8 cellular contexts compared by ENCODE assay signal in the genomic region with DNA sequence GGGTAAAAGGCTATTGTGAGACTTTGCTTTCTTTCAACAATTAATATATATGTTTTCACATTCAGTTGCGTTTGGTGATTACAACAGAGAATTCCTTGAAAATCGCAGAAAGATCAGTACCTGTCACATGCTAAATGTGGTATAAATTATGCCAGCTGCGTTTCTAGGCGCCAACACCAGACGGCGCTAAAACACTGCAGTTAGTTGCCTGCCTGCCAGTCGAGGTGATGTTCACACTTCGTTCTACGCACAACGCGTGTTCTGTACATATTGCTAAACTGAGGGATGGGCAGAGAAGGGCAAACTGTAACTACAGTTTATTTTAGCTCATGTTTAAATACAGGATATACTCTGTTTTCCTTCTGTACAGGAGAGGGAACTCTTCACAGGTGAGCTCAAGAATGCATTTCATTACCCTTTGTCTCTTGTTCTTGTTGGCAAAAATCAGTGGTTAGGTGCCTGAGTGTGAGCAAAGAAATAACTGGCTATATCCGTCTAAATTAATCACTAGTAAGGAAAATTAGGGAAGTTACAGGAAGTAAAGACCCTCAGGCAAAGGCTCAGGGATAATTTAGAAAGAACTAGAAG.
DNase-seq lines count a peak whose midpoint lies in the region; ATAC-seq and TF ChIP-seq lines count a peak whose summit lies in the region.

No MANE protein-coding gene starts in this region.

- no peaks in the 10 kb centered on the region for H3K36me3 ChIP-seq in PC-3 (ENCODE audit: low read depth, low read length)
- no peaks in the 10 kb centered on the region for H3K36me3 ChIP-seq in right lobe of liver
- H3K36me3 ChIP-seq in transverse colon = no peaks in the 10 kb centered on the region

- H3F3A ChIP-seq in PC-3 (ENCODE audit: low read length, unreplicated experiment) = no peaks in the 10 kb centered on the region

- DNase-seq in SIG-M5 treated with dmso at 0.1 percent for 504 hours (lab: John Stamatoyannopoulos, UW; ENCODE audit: unreplicated experiment) (peak; percentile 1), SIG-M5 (lab: John Stamatoyannopoulos, UW) (no peak), PC-3 (peak; percentile 62), coronary artery (ENCODE audit: low spot score) (no peak), right lobe of liver (peak in 1 of 3 donors; percentile 22), transverse colon (peak; percentile 40)

- in situ Hi-C loops in transverse colon (cut with MboI; ENCODE audit: low pct_ligation_motif_present in 1 of 4, low pct_unique_long_range_greater_than_20kb in 1 of 4, low sequenced_read_pairs in 3 of 4) = no loop called here

- H3K4me1 ChIP-seq in PC-3 (ENCODE audit: insufficient read depth, low read length) (no peaks in the 10 kb centered on the region), right lobe of liver (no peaks in the 10 kb centered on the region), transverse colon (no peaks in the 10 kb centered on the region)

- no peak overlapping the region for H2AFZ ChIP-seq in PC-3 (ENCODE audit: low read length)

- no peak overlapping the region for H3K4me2 ChIP-seq in PC-3 (ENCODE audit: low read length)

- BruUV-seq in PC-3 (replicated peaks; lab: Mats Ljungman, UMichigan) = no TSS peak

- H3K27me3 ChIP-seq in PC-3 (ENCODE audit: low read length) = peaks cover 9% of the 10 kb centered on the region; the same call in 1 of the 2 replicates
- H3K27me3 ChIP-seq in right lobe of liver = no peaks in the 10 kb centered on the region
- H3K27me3 ChIP-seq in transverse colon = no peaks in the 10 kb centered on the region

- H3K9me3 ChIP-seq in PC-3 (ENCODE audit: low read length) (no peaks in the 10 kb centered on the region), right lobe of liver (no peaks in the 10 kb centered on the region), transverse colon (no peaks in the 10 kb centered on the region)

- TF ChIP-seq EP300 in transverse colon (IDR thresholded peaks at IDR 0.05; ENCODE audit: low read depth) = no peak

- intact Hi-C loops in PC-3 (cut with micrococcal nuclease) (no loop called here), right lobe of liver (cut with DNase I) (no loop called here), transverse colon (cut with DNase I; ENCODE audit: low total_unique reads) (no loop called here)

- H3K27ac ChIP-seq in PC-3 (ENCODE audit: low read length) (no peak overlapping the region), coronary artery (no peak overlapping the region), right lobe of liver (no peak overlapping the region), transverse colon (no peak overlapping the region)

- TF ChIP-seq POLR2A in right lobe of liver (IDR thresholded peaks at IDR 0.05) (no peak), transverse colon (IDR thresholded peaks at IDR 0.05) (no peak)

- H3K9ac ChIP-seq in PC-3 (ENCODE audit: low read length) = no peak overlapping the region

- ATAC-seq in HG02870 (IDR thresholded peaks at IDR 0.05; ENCODE audit: unreplicated experiment) (peak; percentile 58), PC-3 (no peak; the same call in 1 of the 2 replicates), right lobe of liver (peak in 3 of 4 donors; percentile 51 to 61 (median 59)), HG02973 (IDR thresholded peaks at IDR 0.05; ENCODE audit: unreplicated experiment) (no peak)

- H3K9me2 ChIP-seq in PC-3 (replicated peaks; ENCODE audit: low read length) = no peaks in the 10 kb centered on the region

- H3K79me2 ChIP-seq in PC-3 (ENCODE audit: low read length) = no peaks in the 10 kb centered on the region

- 4% methylated on average over 12 of the region's 12 CpGs for WGBS in right lobe of liver (ENCODE audit: insufficient coverage, low coverage, low lambda C conversion rate, missing lambda C conversion rate)
- WGBS in transverse colon (ENCODE audit: low coverage in 1 of 2), 2 donors = 9 to 15% methylated on average over 12 of the region's 12 CpGs

- H4K20me1 ChIP-seq in PC-3 (ENCODE audit: low read length) = no peaks in the 10 kb centered on the region

- TF ChIP-seq CTCF in PC-3 (conservative IDR thresholded peaks at IDR 0.05; ENCODE audit: low read depth, low read length) (peak; percentile 85), coronary artery (IDR thresholded peaks at IDR 0.05) (peak; percentile 69), right lobe of liver (IDR thresholded peaks at IDR 0.05) (peak; percentile 48 to 65 (median 58)), transverse colon (IDR thresholded peaks at IDR 0.05) (peak; percentile 55 to 68 (median 63))

- POLR2A ChIA-PET in PC-3 (lab: Charles Lee; ENCODE audit: unreplicated experiment) = no interaction called here

- CTCF ChIA-PET in PC-3 (lab: Charles Lee) = interaction anchor here (0.6 kb wide), 3 partner anchors 45 to 272 kb away, joined by 3 to 8 read pairs (median 3); no protein-coding TSS in a partner anchor

- H3K4me3 ChIP-seq in PC-3 (ENCODE audit: low read length) (no peak overlapping the region), coronary artery (no peak overlapping the region), right lobe of liver (no peak overlapping the region), transverse colon (no peak overlapping the region)

Comparison
In these comparisons a context has a peak if more than half of its experiments do, and no peak if none do; other contexts are left out.
1. DNase-seq: peak in SIG-M5 treated with dmso at 0.1 percent for 504 hours (single experiment), PC-3 (single experiment) and transverse colon (single experiment); none in SIG-M5 (single experiment) and coronary artery (single experiment).
2. ATAC-seq: peak in HG02870 (single experiment) and right lobe of liver (3 of 4); none in PC-3 (single experiment) and HG02973 (single experiment).
3. Peak in every context shown above with its lines, with median percentiles within 50 percentile points of each other: CTCF ChIP-seq.